In genomic region chr14:31561155-31561846, GRCh38 we compare ENCODE assay signal across 8 cellular contexts. TPM values are rescaled to one million over a fixed set of nuclear protein-coding genes. Genes with fewer than 3 reads are reported as not detected.
DNase-seq lines count a peak whose midpoint lies in the region; ATAC-seq and TF ChIP-seq lines count a peak whose summit lies in the region.

Gene NUBPL, plus strand, starts transcription at chr14:31561404. Its CDS starts 36 bp downstream, at chr14:31561440.

- H3K27me3 ChIP-seq in heart right ventricle = no peaks in the 10 kb centered on the region
- no peaks in the 10 kb centered on the region for H3K27me3 ChIP-seq in upper lobe of left lung

- H3K4me1 ChIP-seq in heart right ventricle = peaks cover 0 to 29% (median 9%) of the 10 kb centered on the region in 9 donors
- peaks cover 5 to 16% (median 7%) of the 10 kb centered on the region in 4 donors for H3K4me1 ChIP-seq in upper lobe of left lung

- intact Hi-C loops in heart right ventricle (cut with DNase I) = loop anchor here in 3 of 10 donors (5.0 to 10.0 kb wide), 3 partner anchors 366 to 691 kb away; partner anchors contain the start of gene ARHGAP5 (in 3 of the 3)
- intact Hi-C loops in posterior cingulate gyrus (cut with DNase I) = loop anchor here (2.0 to 10.0 kb wide), 2 partner anchors 104 to 514 kb away; partner anchors contain the start of genes ARHGAP5 and DTD2

- H3K27ac ChIP-seq in adipose tissue (ENCODE audit: low read depth, low read length) (peak within 1 kb of the TSS; percentile 89), heart right ventricle (peak within 1 kb of the TSS; percentile 15 to 95 (median 84)), upper lobe of left lung (peak within 1 kb of the TSS; percentile 82 to 90 (median 86))

- 0% methylated on average over 34 of the region's 34 CpGs for WGBS in adipose tissue, 3 donors
- 0% methylated on average over 34 of the region's 34 CpGs for WGBS in heart right ventricle, 2 donors
- WGBS in upper lobe of left lung, 2 donors = 0% methylated on average over 13 to 28 of the region's 34 CpGs

- ATAC-seq in HG02763 (IDR thresholded peaks at IDR 0.05; ENCODE audit: unreplicated experiment) = peak; percentile 97
- ATAC-seq in heart right ventricle = peak; percentile 96 to 99 (median 98)
- ATAC-seq in upper lobe of left lung (ENCODE audit: low FRiP score in 2 of 2) = peak; percentile 93 to 99

- TF ChIP-seq POLR2A in upper lobe of left lung (IDR thresholded peaks at IDR 0.05) = peak in 2 of 4 donors; percentile 70 to 79

- H3K4me3 ChIP-seq in GM12865 (ENCODE audit: low read depth, low read length) (peak within 1 kb of the TSS; percentile 76), heart right ventricle (peak within 1 kb of the TSS; percentile 65 to 91 (median 79)), upper lobe of left lung (peak within 1 kb of the TSS; percentile 67 to 96 (median 80))

- no peak for TF ChIP-seq CTCF in GM12865 (IDR thresholded peaks at IDR 0.05; ENCODE audit: insufficient read depth, low read depth, low read length, missing control alignments)
- TF ChIP-seq CTCF in heart right ventricle (IDR thresholded peaks at IDR 0.05) = no peak
- TF ChIP-seq CTCF in upper lobe of left lung (IDR thresholded peaks at IDR 0.05) = peak in 2 of 6 experiments; percentile 20 to 24

- H3K9me3 ChIP-seq in heart right ventricle (no peaks in the 10 kb centered on the region), upper lobe of left lung (no peaks in the 10 kb centered on the region)

- peaks cover 0 to 15% (median 0%) of the 10 kb centered on the region in 9 donors for H3K36me3 ChIP-seq in heart right ventricle
- peaks cover 0 to 3% (median 0%) of the 10 kb centered on the region in 4 donors for H3K36me3 ChIP-seq in upper lobe of left lung

- peak in 1 of 4 donors; percentile 47 for TF ChIP-seq EP300 in upper lobe of left lung (IDR thresholded peaks at IDR 0.05)

- peak; percentile 97 for DNase-seq in GM12865 (ENCODE audit: low read depth)
- DNase-seq in NCI-H1417 treated with DMSO at 0.1 percent for 48 hours (lab: John Stamatoyannopoulos, UW) = peak; percentile 81
- peak; percentile 88 for DNase-seq in SW480 (ENCODE audit: low spot score)
- DNase-seq in heart right ventricle = peak; percentile 97 to 98
- peak; percentile 92 to 99 (median 94) for DNase-seq in posterior cingulate gyrus
- DNase-seq in upper lobe of left lung = peak; percentile 94 to 99

RNA-seq across cellular contexts. Expression of gene NUBPL, which starts in this region (rescaled TPM):
- polyA plus RNA-seq in adipose tissue = 1 to 10 TPM; 2.9 to 7.8 (median 7.5) TPM
- 10 to 100 TPM; 19.3 to 32.0 (median 24.7) TPM for total RNA-seq in heart right ventricle
- polyA plus RNA-seq in heart right ventricle = 1 to 10 TPM; 4.0 to 5.3 TPM
- 10 to 100 TPM in 1 of 6 donors, 1 to 10 TPM in 5; 3.2 to 15.2 (median 8.2) TPM for total RNA-seq in upper lobe of left lung

Comparison
In these comparisons a context has a peak if more than half of its experiments do, and no peak if none do; other contexts are left out.
1. Peak in every context shown above with its lines: DNase-seq, ATAC-seq, H3K4me3 ChIP-seq and H3K27ac ChIP-seq.